8 cellular contexts compared by ENCODE assay signal in the genomic region with DNA sequence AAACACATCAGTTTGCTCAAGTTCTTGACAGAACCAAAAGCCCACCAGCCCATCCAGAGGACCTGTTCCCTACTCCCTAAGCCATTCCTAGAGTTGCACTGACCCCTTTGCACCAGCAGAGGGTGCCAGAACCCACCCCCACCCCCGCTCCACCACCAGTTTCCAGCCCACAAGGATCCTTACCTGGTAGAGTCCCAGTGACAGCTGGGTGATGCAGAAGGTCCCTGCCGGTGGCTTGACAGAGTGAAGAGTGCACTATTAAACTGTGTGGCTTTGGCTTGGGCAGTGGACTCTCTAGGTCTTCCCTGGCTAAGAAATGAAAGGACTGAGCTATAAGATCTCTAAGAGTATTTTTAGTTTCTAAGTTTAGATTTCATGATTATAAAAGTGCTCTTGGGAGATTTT.
DNase-seq lines count a peak whose midpoint lies in the region; ATAC-seq and TF ChIP-seq lines count a peak whose summit lies in the region.

No MANE protein-coding gene starts in this region.

- in situ Hi-C loops in astrocyte of the cerebellum (cut with HindIII; ENCODE audit: low sequenced_read_pairs), result no loop called here

- no peak for ATAC-seq in HG03432 (IDR thresholded peaks at IDR 0.05; ENCODE audit: unreplicated experiment)

- no peak overlapping the region for H3K4me3 ChIP-seq in astrocyte of the cerebellum (ENCODE audit: low read depth, low read length)

- peak; percentile 99 for TF ChIP-seq CTCF in astrocyte of the cerebellum (IDR thresholded peaks at IDR 0.05; ENCODE audit: low read depth, low read length, missing control alignments)

- DNase-seq in DMS153 treated with DMSO at 0.1 percent for 48 hours (lab: John Stamatoyannopoulos, UW; ENCODE audit: unreplicated experiment) (peak; percentile 7), DMS153 (lab: John Stamatoyannopoulos, UW) (no peak), NCI-H1417 (lab: John Stamatoyannopoulos, UW) (peak; percentile 33 to 76 (median 55)), T-helper 22 cell (ENCODE audit: low read depth) (peak; percentile 4), astrocyte of the cerebellum (ENCODE audit: low read depth) (peak; percentile 0), iPS-NIHi11 (ENCODE audit: low spot score) (peak; percentile 86)
- peak; percentile 69 for DNase-seq in stimulated activated CD4-positive, alpha-beta T cell treated with anti-CD3 and anti-CD28 coated beads, Interleukin-15, amount 100 ng/mL, for 24 hours
